Comparison of ENCODE assay signal across 25 cellular contexts in the genomic region with DNA sequence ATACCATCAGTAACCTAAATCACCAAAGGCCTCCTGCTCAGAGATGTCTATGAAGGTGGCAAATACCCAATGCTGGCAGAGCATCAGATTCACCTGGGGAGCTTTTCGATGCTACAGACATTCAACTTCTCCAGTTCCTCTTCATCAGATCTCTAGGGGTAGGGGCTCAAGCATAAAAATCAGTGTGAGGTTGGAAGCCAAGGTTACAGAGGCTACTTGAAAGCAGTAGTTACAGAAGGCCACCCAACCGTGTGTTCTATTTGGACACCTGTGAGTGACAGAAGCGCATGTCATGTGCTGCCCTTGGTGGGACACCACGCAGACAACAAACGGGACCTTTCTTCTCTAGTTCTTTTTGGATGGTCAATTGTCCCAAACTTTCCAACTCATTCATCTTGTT. TPM values are rescaled to one million over a fixed set of nuclear protein-coding genes. Genes with fewer than 3 reads are reported as not detected.
DNase-seq lines count a peak whose midpoint lies in the region; ATAC-seq and TF ChIP-seq lines count a peak whose summit lies in the region.
"Had no signal": no experiment of that assay in that cellular context is flagged by ENCODE, and none has a peak within 500 bp of the region (broad histone marks: within the 10 kb centered on the region; RNA-seq: fewer than 3 reads in every experiment).

No MANE protein-coding gene starts in this region.

- CTCF ChIA-PET in activated CD4-positive, alpha-beta memory T cell treated with anti-CD3 and anti-CD28 coated beads for 36 hours (lab: Charles Lee): interaction anchor here (1.2 kb wide), 1 partner anchor 28 kb away, joined by 3 read pairs; no protein-coding TSS in a partner anchor

- intact Hi-C loops in activated CD4-positive, alpha-beta memory T cell treated with anti-CD3 and anti-CD28 coated beads for 36 hours (cut with micrococcal nuclease): no loop called here
- intact Hi-C loops in lower leg skin (cut with DNase I; ENCODE audit: low total_unique reads): no loop called here

- no peak overlapping the region for H3K4me3 ChIP-seq in lower leg skin (ENCODE audit: low read depth, poor library complexity, severe bottlenecking)
- H3K4me3 ChIP-seq: gastrocnemius medialis, right lobe of liver, tibial nerve had no signal

- 95% methylated on average over 5 of the region's 5 CpGs for WGBS in lower leg skin, 2 donors

- TF ChIP-seq POLR2A in lower leg skin (IDR thresholded peaks at IDR 0.05): no peak

- H3K27me3 ChIP-seq in foreskin keratinocyte: no peaks in the 10 kb centered on the region
- H3K27me3 ChIP-seq: gastrocnemius medialis, right lobe of liver, tibial nerve had no signal

- peaks cover 4% of the 10 kb centered on the region for H3K4me1 ChIP-seq in foreskin keratinocyte
- H3K4me1 ChIP-seq: gastrocnemius medialis, parathyroid adenoma, right lobe of liver, tibial nerve had no signal

- no peaks in the 10 kb centered on the region for H3K27me3 Mint-ChIP-seq in memory B cell
- no peaks in the 10 kb centered on the region for H3K27me3 Mint-ChIP-seq in activated CD4-positive, alpha-beta memory T cell treated with anti-CD3 and anti-CD28 coated beads for 36 hours
- H3K27me3 Mint-ChIP-seq: activated T-cell treated with anti-CD3 and anti-CD28 coated beads, Interleukin-2, amount 50 U/mL, for 24 hours; central memory CD8-positive, alpha-beta T cell had no signal

- peaks cover 19% of the 10 kb centered on the region for H3K4me1 Mint-ChIP-seq in memory B cell
- H3K4me1 Mint-ChIP-seq in activated CD4-positive, alpha-beta memory T cell treated with anti-CD3 and anti-CD28 coated beads for 36 hours (ENCODE audit: low read depth): peaks cover 13% of the 10 kb centered on the region
- H3K4me1 Mint-ChIP-seq: central memory CD8-positive, alpha-beta T cell had no signal

- POLR2A ChIA-PET in activated CD4-positive, alpha-beta memory T cell treated with anti-CD3 and anti-CD28 coated beads for 36 hours (lab: Charles Lee): no interaction called here

- DNase-seq in memory B cell (ENCODE audit: low spot score in 2 of 2): no peak
- no peak for DNase-seq in activated CD4-positive, alpha-beta memory T cell treated with anti-CD3 and anti-CD28 coated beads for 36 hours
- no peak for DNase-seq in foreskin keratinocyte
- DNase-seq in NCI-H82 treated with DMSO at 0.1 percent for 48 hours (lab: John Stamatoyannopoulos, UW; ENCODE audit: unreplicated experiment): no peak
- no peak for DNase-seq in lower leg skin (ENCODE audit: low spot score in 2 of 2)
- DNase-seq: activated naive CD4-positive, alpha-beta T cell treated with anti-CD3 and anti-CD28 coated beads for 36 hours; activated T-cell treated with anti-CD3 and anti-CD28 coated beads, Interleukin-2, amount 50 U/mL, for 24 hours; aorta; gastrocnemius medialis; HFFc6; Kasumi-1; mesendoderm; natural killer cell; NCI-H1048; NCI-H2029 treated with DMSO at 0.1 percent for 48 hours; NCI-H526; right lobe of liver; stimulated activated CD4-positive, alpha-beta T cell treated with anti-CD3 and anti-CD28 coated beads, Interleukin-15, amount 100 ng/mL, for 24 hours had no signal

- no peak overlapping the region for H3K4me3 Mint-ChIP-seq in memory B cell
- no peak overlapping the region for H3K4me3 Mint-ChIP-seq in activated CD4-positive, alpha-beta memory T cell treated with anti-CD3 and anti-CD28 coated beads for 36 hours
- H3K4me3 Mint-ChIP-seq: activated naive CD4-positive, alpha-beta T cell treated with anti-CD3 and anti-CD28 coated beads for 36 hours; activated T-cell treated with anti-CD3 and anti-CD28 coated beads, Interleukin-2, amount 50 U/mL, for 24 hours; central memory CD8-positive, alpha-beta T cell; HFFc6; natural killer cell had no signal

- no peaks in the 10 kb centered on the region for H3K36me3 Mint-ChIP-seq in memory B cell
- H3K36me3 Mint-ChIP-seq in activated CD4-positive, alpha-beta memory T cell treated with anti-CD3 and anti-CD28 coated beads for 36 hours: no peaks in the 10 kb centered on the region
- H3K36me3 Mint-ChIP-seq: natural killer cell had no signal

- no peak for TF ChIP-seq CTCF in foreskin keratinocyte (conservative IDR thresholded peaks at IDR 0.05)
- no peak for TF ChIP-seq CTCF in lower leg skin (IDR thresholded peaks at IDR 0.05)

- ATAC-seq in GM18868 (IDR thresholded peaks at IDR 0.05; ENCODE audit: unreplicated experiment) (peak; percentile 64), GM21529 (IDR thresholded peaks at IDR 0.05; ENCODE audit: unreplicated experiment) (peak; percentile 40), HG03095 (IDR thresholded peaks at IDR 0.05; ENCODE audit: unreplicated experiment) (peak; percentile 45), memory B cell (ENCODE audit: low read depth) (peak; percentile 76), foreskin keratinocyte (no peak)
- ATAC-seq: gastrocnemius medialis, natural killer cell, Right ventricle myocardium inferior had no signal

- peak overlapping the region; percentile 26 for H3K27ac Mint-ChIP-seq in memory B cell
- no peak overlapping the region for H3K27ac Mint-ChIP-seq in activated CD4-positive, alpha-beta memory T cell treated with anti-CD3 and anti-CD28 coated beads for 36 hours
- H3K27ac Mint-ChIP-seq: activated naive CD4-positive, alpha-beta T cell treated with anti-CD3 and anti-CD28 coated beads for 36 hours; activated T-cell treated with anti-CD3 and anti-CD28 coated beads, Interleukin-2, amount 50 U/mL, for 24 hours; HFFc6; natural killer cell had no signal

- no peaks in the 10 kb centered on the region for H3K9me3 Mint-ChIP-seq in memory B cell
- H3K9me3 Mint-ChIP-seq in activated CD4-positive, alpha-beta memory T cell treated with anti-CD3 and anti-CD28 coated beads for 36 hours: no peaks in the 10 kb centered on the region
- H3K9me3 Mint-ChIP-seq: activated naive CD4-positive, alpha-beta T cell treated with anti-CD3 and anti-CD28 coated beads for 36 hours; activated T-cell treated with anti-CD3 and anti-CD28 coated beads, Interleukin-2, amount 50 U/mL, for 24 hours; central memory CD8-positive, alpha-beta T cell; HFFc6; natural killer cell had no signal

- H3K27ac ChIP-seq in foreskin keratinocyte: no peak overlapping the region
- H3K27ac ChIP-seq: gastrocnemius medialis, parathyroid adenoma, right lobe of liver, tibial nerve had no signal

RNA-seq across cellular contexts. Expression of gene TNFAIP3, which starts 53.3 kb away (rescaled TPM):
- 100 to 1,000 TPM; 259 to 267 TPM for total RNA-seq in activated CD4-positive, alpha-beta memory T cell treated with anti-CD3 and anti-CD28 coated beads for 36 hours
- total RNA-seq in foreskin keratinocyte: 70.7 and 92.9 TPM in 2 replicates
- polyA plus RNA-seq in foreskin keratinocyte: 24.8 and 27.1 TPM in 2 replicates
- total RNA-seq in lower leg skin: 10 to 100 TPM; 13.4 to 29.9 (median 26.2) TPM
